9 cellular contexts compared by ENCODE assay signal in genomic region chr16:55257971-55258613, GRCh38.
DNase-seq lines count a peak whose midpoint lies in the region; ATAC-seq and TF ChIP-seq lines count a peak whose summit lies in the region.
"Had no signal": no experiment of that assay in that cellular context is flagged by ENCODE, and none has a peak within 500 bp of the region (broad histone marks: within the 10 kb centered on the region; RNA-seq: fewer than 3 reads in every experiment).

No MANE protein-coding gene starts in this region.

- no peaks in the 10 kb centered on the region for H3K27me3 ChIP-seq in DND-41 (ENCODE audit: insufficient read depth, low read length, poor library complexity)

- no peaks in the 10 kb centered on the region for H3K9me3 ChIP-seq in DND-41 (ENCODE audit: insufficient read depth, low read length, severe bottlenecking)

- no peak overlapping the region for H3K4me2 ChIP-seq in DND-41 (ENCODE audit: insufficient read depth, low read length)

- no peak overlapping the region for H3K4me3 ChIP-seq in DND-41 (ENCODE audit: low read depth in 1 of 2, low read length in 2 of 2)

- H3K4me1 Mint-ChIP-seq in activated CD8-positive, alpha-beta memory T cell treated with anti-CD3 and anti-CD28 coated beads, Interleukin-2, amount 10 ng/mL, durations not matched to agents 7 days and 5 days = no peaks in the 10 kb centered on the region

- no peaks in the 10 kb centered on the region for H3K79me2 ChIP-seq in DND-41 (ENCODE audit: insufficient read depth, low read length)

- no peak overlapping the region for H3K27ac ChIP-seq in DND-41 (ENCODE audit: low read length)

- DNase-seq in DND-41 (peak; percentile 64), GM20000 (ENCODE audit: low spot score) (peak; percentile 28), LHCN-M2 (ENCODE audit: low read depth) (peak; percentile 10), fibroblast of the conjunctiva (ENCODE audit: low read depth) (peak; percentile 31), pulmonary artery endothelial cell (ENCODE audit: low read depth, low spot score) (peak; percentile 11), NCI-H526 treated with DMSO at 0.1 percent for 48 hours (lab: John Stamatoyannopoulos, UW) (no peak)
- peak; percentile 48 for DNase-seq in activated CD8-positive, alpha-beta memory T cell treated with anti-CD3 and anti-CD28 coated beads, Interleukin-2, amount 10 ng/mL, durations not matched to agents 7 days and 5 days

- no peaks in the 10 kb centered on the region for H4K20me1 ChIP-seq in DND-41 (ENCODE audit: insufficient read depth, low read length)

- no peak overlapping the region for H2AFZ ChIP-seq in DND-41 (ENCODE audit: low read depth, low read length)

- H3K9ac ChIP-seq in DND-41 (ENCODE audit: low read depth, low read length) = no peak overlapping the region

- H3K4me3 Mint-ChIP-seq in activated CD8-positive, alpha-beta memory T cell treated with anti-CD3 and anti-CD28 coated beads, Interleukin-2, amount 10 ng/mL, durations not matched to agents 7 days and 5 days = no peak overlapping the region
- H3K4me3 Mint-ChIP-seq: T-helper 1 cell treated with Interleukin-12 subunit alpha and Interleukin-12 subunit beta and Interleukin-4 antibody, amounts not matched to agents 30 μg/mL and 1 μg/mL, for 36 hours had no signal

- H3K4me1 ChIP-seq in DND-41 (ENCODE audit: insufficient read depth, low read length) = no peaks in the 10 kb centered on the region

- no peaks in the 10 kb centered on the region for H3K36me3 ChIP-seq in DND-41 (ENCODE audit: insufficient read depth, low read length)

- CTCF ChIA-PET in activated CD8-positive, alpha-beta memory T cell treated with anti-CD3 and anti-CD28 coated beads, Interleukin-2, amount 10 ng/mL, durations not matched to agents 7 days and 5 days (lab: Charles Lee) = interaction anchor here (1.1 kb wide), 2 partner anchors 9 to 975 kb away, joined by 3 read pairs; no protein-coding TSS in a partner anchor

- H3K36me3 Mint-ChIP-seq in activated CD8-positive, alpha-beta memory T cell treated with anti-CD3 and anti-CD28 coated beads, Interleukin-2, amount 10 ng/mL, durations not matched to agents 7 days and 5 days = no peaks in the 10 kb centered on the region

- H3K27me3 Mint-ChIP-seq in activated CD8-positive, alpha-beta memory T cell treated with anti-CD3 and anti-CD28 coated beads, Interleukin-2, amount 10 ng/mL, durations not matched to agents 7 days and 5 days = no peaks in the 10 kb centered on the region

- TF ChIP-seq CTCF in DND-41 (IDR thresholded peaks at IDR 0.05; ENCODE audit: borderline replicate concordance, extremely low read depth, low read length, poor library complexity, severe bottlenecking) (peak; percentile 73), GM20000 (IDR thresholded peaks at IDR 0.05; ENCODE audit: extremely low read depth, missing control alignments) (peak; percentile 54)

- ATAC-seq in DND-41 (ENCODE audit: insufficient read depth, low read depth) (peak; percentile 82), GM18517 (IDR thresholded peaks at IDR 0.05; ENCODE audit: unreplicated experiment) (no peak)
- ATAC-seq in activated CD8-positive, alpha-beta memory T cell treated with anti-CD3 and anti-CD28 coated beads, Interleukin-2, amount 10 ng/mL, durations not matched to agents 7 days and 5 days = no peak

- no peaks in the 10 kb centered on the region for H3K9me3 Mint-ChIP-seq in activated CD8-positive, alpha-beta memory T cell treated with anti-CD3 and anti-CD28 coated beads, Interleukin-2, amount 10 ng/mL, durations not matched to agents 7 days and 5 days (ENCODE audit: low read depth)
- H3K9me3 Mint-ChIP-seq: T-helper 1 cell treated with Interleukin-12 subunit alpha and Interleukin-12 subunit beta and Interleukin-4 antibody, amounts not matched to agents 30 μg/mL and 1 μg/mL, for 36 hours had no signal

- no peak overlapping the region for H3K27ac Mint-ChIP-seq in activated CD8-positive, alpha-beta memory T cell treated with anti-CD3 and anti-CD28 coated beads, Interleukin-2, amount 10 ng/mL, durations not matched to agents 7 days and 5 days
- H3K27ac Mint-ChIP-seq: T-helper 1 cell treated with Interleukin-12 subunit alpha and Interleukin-12 subunit beta and Interleukin-4 antibody, amounts not matched to agents 30 μg/mL and 1 μg/mL, for 36 hours had no signal
